In the genomic region with DNA sequence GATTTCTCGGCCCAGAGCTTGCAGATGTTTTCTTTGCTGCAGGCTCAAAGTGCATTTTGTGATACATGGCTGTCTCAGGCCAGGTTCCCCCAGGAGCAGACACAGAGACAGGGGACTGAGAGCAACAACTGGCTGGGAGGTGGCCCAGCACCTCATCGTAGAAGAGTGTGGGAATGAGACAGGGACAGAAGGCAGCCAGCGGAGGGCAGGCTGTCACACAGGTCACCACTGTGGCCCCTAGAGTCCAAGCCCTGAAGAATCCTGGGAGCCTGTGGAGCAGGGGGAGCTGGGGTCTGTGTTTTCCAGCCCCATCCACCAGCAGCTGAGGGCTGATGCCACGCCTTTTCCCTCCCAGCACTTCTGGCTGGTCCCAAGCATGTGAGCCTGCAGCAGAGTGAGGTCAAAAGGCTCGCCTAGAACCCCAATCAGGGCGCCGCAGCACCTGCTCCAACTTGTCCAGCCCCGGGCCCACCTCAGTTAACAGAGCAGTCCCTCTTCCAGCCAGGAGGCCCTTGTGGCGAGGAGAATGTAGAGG, we compare ENCODE assay signal across 18 cellular contexts.
"Had no signal": no experiment of that assay in that cellular context is flagged by ENCODE, and none has a peak within 500 bp of the region (broad histone marks: within the 10 kb centered on the region; RNA-seq: fewer than 3 reads in every experiment).

No MANE protein-coding gene starts in this region.

- H3K4me3 ChIP-seq: adrenal gland, esophagus muscularis mucosa, prostate gland, skin epidermis, suprapubic skin had no signal

- H3K9me3 ChIP-seq: adrenal gland, esophagus muscularis mucosa, prostate gland, suprapubic skin had no signal

- H3K4me1 ChIP-seq: adrenal gland, esophagus muscularis mucosa, prostate gland, suprapubic skin had no signal

- ATAC-seq: activated CD4-positive, alpha-beta T cell treated with anti-CD3 and anti-CD28 coated beads for 36 hours; left ventricle myocardium superior; natural killer cell treated with Interleukin-12 subunit alpha and Interleukin-12 subunit beta and Interleukin-15 and Interleukin-18, amount 100 ng/mL, for 72 hours; right cardiac atrium; stimulated activated naive CD8-positive, alpha-beta T cell treated with anti-CD3 and anti-CD28 coated beads, Interleukin-15, Interleukin-2, amounts not matched to agents 100 U/mL and 50 U/mL, for 24 hours had no signal

- H3K36me3 ChIP-seq: adrenal gland, esophagus muscularis mucosa, prostate gland, suprapubic skin, WERI-Rb-1 had no signal

- H3K27me3 ChIP-seq: suprapubic skin had no signal

- DNase-seq: activated CD4-positive, alpha-beta memory T cell treated with anti-CD3 and anti-CD28 coated beads, Interleukin-2, amount 10 ng/mL, durations not matched to agents 7 days and 5 days; activated CD4-positive, alpha-beta T cell treated with anti-CD3 and anti-CD28 coated beads for 36 hours; activated effector memory CD4-positive, alpha-beta T cell treated with Interleukin-2 at 50 U/mL for 16 hours; activated naive CD4-positive, alpha-beta T cell treated with anti-CD3 and anti-CD28 coated beads, Interleukin-2, amount 50 U/mL, for 16 hours; activated T-cell treated with anti-CD3 and anti-CD28 coated beads, Interleukin-2, amount 50 U/mL, for 24 hours; adrenal gland; left ventricle myocardium superior; mesenchymal stem cell; right cardiac atrium; stimulated activated naive CD8-positive, alpha-beta T cell treated with anti-CD3 and anti-CD28 coated beads, Interleukin-15, Interleukin-2, amounts not matched to agents 100 U/mL and 50 U/mL, for 24 hours; T-helper 1 cell; T1000; WERI-Rb-1 had no signal

- H3K27ac ChIP-seq: adrenal gland, esophagus muscularis mucosa, prostate gland, skin epidermis, suprapubic skin, WERI-Rb-1 had no signal
